Comparison of ENCODE assay signal across 8 cellular contexts in the genomic region with DNA sequence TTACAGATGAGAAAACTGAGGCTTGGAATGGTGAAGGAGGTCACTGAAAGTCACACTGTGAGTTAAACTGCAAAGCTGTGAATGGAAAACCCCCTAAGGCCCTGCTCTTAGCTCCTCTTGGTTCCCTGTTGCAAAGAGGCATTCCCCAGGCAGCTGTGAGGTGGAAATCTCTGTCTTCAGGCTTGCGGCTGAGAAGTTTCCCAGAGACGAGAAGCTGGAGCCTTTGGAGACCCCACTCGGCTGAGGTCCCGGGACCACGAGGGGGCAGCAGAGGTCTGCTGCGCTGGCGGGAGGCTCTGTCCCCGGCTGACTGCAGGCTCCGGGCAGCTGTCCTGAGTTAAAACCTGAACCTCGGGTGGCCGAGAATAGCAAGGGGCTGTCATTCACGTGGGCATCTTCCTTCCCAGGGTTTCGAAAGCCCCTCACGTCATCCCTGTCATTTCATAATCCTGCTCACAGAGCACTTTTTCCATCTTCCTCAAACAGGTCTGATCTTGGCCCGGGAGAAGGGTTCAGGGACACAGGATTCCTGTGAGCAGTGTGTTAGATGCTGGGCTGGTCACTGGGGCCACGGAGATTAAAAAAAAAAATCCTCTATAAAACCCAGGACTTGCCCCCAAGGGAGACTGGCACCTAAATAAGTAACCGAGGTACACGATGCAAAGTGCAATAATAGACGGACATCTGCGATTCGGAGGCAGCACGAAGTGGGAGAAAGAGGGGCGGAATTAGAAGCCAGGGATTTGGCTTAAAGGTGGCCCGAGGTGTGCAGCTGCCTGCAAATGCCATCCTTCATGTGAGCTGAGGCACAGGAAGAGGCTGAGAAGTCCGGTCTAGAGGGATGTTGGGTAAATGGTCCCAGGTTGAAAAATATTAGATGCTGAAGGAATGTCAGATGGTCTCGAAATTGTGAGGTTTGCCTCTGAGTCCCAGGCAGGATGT. TPM values are rescaled to one million over a fixed set of nuclear protein-coding genes. Genes with fewer than 3 reads are reported as not detected.
DNase-seq lines count a peak whose midpoint lies in the region; ATAC-seq lines count a peak whose summit lies in the region.

No MANE protein-coding gene starts in this region.

- DNase-seq in NCI-H2081 (lab: John Stamatoyannopoulos, UW) (peak; percentile 59 to 74), NCI-H2081 treated with DMSO at 0.1 percent for 48 hours (lab: John Stamatoyannopoulos, UW) (no peak), NCI-H748 treated with DMSO at 0.1 percent for 48 hours (lab: John Stamatoyannopoulos, UW) (peak; percentile 10), ecto neural progenitor cell (ENCODE audit: low spot score) (peak; percentile 92), lung microvascular endothelial cell (ENCODE audit: low read depth in 2 of 2) (peak; percentile 82 to 84)
- DNase-seq in activated CD4-positive, alpha-beta T cell treated with anti-CD3 and anti-CD28 coated beads, Interleukin-2, amount 50 U/mL, for 48 hours, result peak; percentile 80 to 86
- peak; percentile 49 for DNase-seq in stimulated activated CD8-positive, alpha-beta memory T cell treated with anti-CD3 and anti-CD28 coated beads, Interleukin-12 subunit alpha, Interleukin-12 subunit beta, amount 100 ng/mL, for 4 hours (ENCODE audit: low read depth)

- ATAC-seq in HG03175 (IDR thresholded peaks at IDR 0.05; ENCODE audit: unreplicated experiment), result peak; percentile 70

RNA-seq across cellular contexts. Expression of gene ATOH8, which starts 24.6 kb away (rescaled TPM):
- total RNA-seq in lung microvascular endothelial cell, result 9.8 and 44.6 TPM in 2 replicates

RNA-seq across cellular contexts. Expression of gene GNLY, which starts 35.0 kb away (rescaled TPM):
- total RNA-seq in lung microvascular endothelial cell, result not detected in 2 replicates
